8 cellular contexts compared by ENCODE assay signal in genomic region chr15:41416162-41416741, GRCh38. TPM values are rescaled to one million over a fixed set of nuclear protein-coding genes. Genes with fewer than 3 reads are reported as not detected.
DNase-seq lines count a peak whose midpoint lies in the region; ATAC-seq and TF ChIP-seq lines count a peak whose summit lies in the region.

No MANE protein-coding gene starts in this region.

- H2AFZ ChIP-seq in SK-N-SH (ENCODE audit: low read depth), result peak overlapping the region; percentile 100

- TF ChIP-seq CTCF in AG04449 (IDR thresholded peaks at IDR 0.05; ENCODE audit: insufficient read depth, low read length, missing control alignments), result no peak
- no peak for TF ChIP-seq CTCF in SK-N-SH (IDR thresholded peaks at IDR 0.05)
- no peak for TF ChIP-seq CTCF in fibroblast of pulmonary artery (IDR thresholded peaks at IDR 0.05; ENCODE audit: low read length, missing control alignments)
- TF ChIP-seq CTCF in prostate gland (IDR thresholded peaks at IDR 0.05), result no peak

- H3K36me3 ChIP-seq in SK-N-SH (replicated peaks in 1 of 2; ENCODE audit: control insufficient read depth in 1 of 2, insufficient read depth in 2 of 2, low read length in 1 of 2), result no peaks in the 10 kb centered on the region
- no peaks in the 10 kb centered on the region for H3K36me3 ChIP-seq in prostate gland

- no peak for TF ChIP-seq POLR2A in prostate gland (IDR thresholded peaks at IDR 0.05)

- peak overlapping the region; percentile 93 for H3K4me2 ChIP-seq in SK-N-SH

- POLR2A ChIA-PET in AG04449 (lab: Yijun Ruan, JAX) (no interaction called here), SK-N-SH (lab: Yijun Ruan, JAX) (interaction anchor here (0.5 kb wide), 2 partner anchors 170 to 320 kb away, joined by 3 to 5 read pairs; no protein-coding TSS in a partner anchor)

- no peaks in the 10 kb centered on the region for H3K9me2 ChIP-seq in SK-N-SH

- H3K27ac ChIP-seq in SK-N-SH (ENCODE audit: low read depth in 2 of 2, low read length in 1 of 2), result peak overlapping the region; percentile 65 to 77
- H3K27ac ChIP-seq in prostate gland, result peak overlapping the region; percentile 82

- intact Hi-C loops in prostate gland (cut with DNase I), result no loop called here

- H4K20me1 ChIP-seq in SK-N-SH (ENCODE audit: insufficient read depth), result peaks cover 38% of the 10 kb centered on the region

- H3K9me3 ChIP-seq in SK-N-SH (no peaks in the 10 kb centered on the region), prostate gland (no peaks in the 10 kb centered on the region)

- H3K27me3 ChIP-seq in SK-N-SH (ENCODE audit: insufficient read depth), result no peaks in the 10 kb centered on the region
- no peaks in the 10 kb centered on the region for H3K27me3 ChIP-seq in prostate gland (replicated peaks; ENCODE audit: insufficient read depth)

- CTCF ChIA-PET in AG04449 (lab: Yijun Ruan, JAX), result interaction anchor here (0.6 kb wide), 1 partner anchor 33 kb away, joined by 4 read pairs; no protein-coding TSS in a partner anchor
- CTCF ChIA-PET in SK-N-SH (lab: Yijun Ruan, JAX), result no interaction called here

- peaks cover 61% of the 10 kb centered on the region for H3K79me2 ChIP-seq in SK-N-SH (ENCODE audit: insufficient read depth)

- peak; percentile 12 for ATAC-seq in GM21529 (IDR thresholded peaks at IDR 0.05; ENCODE audit: unreplicated experiment)
- no peak for ATAC-seq in activated CD4-positive, CD25-positive, alpha-beta regulatory T cell treated with anti-CD3 and anti-CD28 coated beads, Interleukin-2, amount 50 U/mL, for 24 hours

- peaks cover 12% of the 10 kb centered on the region for H3F3A ChIP-seq in SK-N-SH (replicated peaks; ENCODE audit: insufficient read depth)

- peak overlapping the region; percentile 92 for H3K9ac ChIP-seq in SK-N-SH

- H3K4me3 ChIP-seq in AG04449 (ENCODE audit: low read depth, low read length) (peak overlapping the region; percentile 88), SK-N-SH (ENCODE audit: low read depth in 2 of 2, low read length in 1 of 2) (peak overlapping the region; percentile 79 to 100), fibroblast of pulmonary artery (replicated peaks; ENCODE audit: low read depth, low read length) (peak overlapping the region; percentile 87), prostate gland (peak overlapping the region; percentile 83 to 92)

- TF ChIP-seq EP300 in SK-N-SH (IDR thresholded peaks at IDR 0.05; ENCODE audit: borderline replicate concordance in 1 of 2, low read depth in 1 of 2, low read length in 1 of 2), result no peak

- peaks cover 6 to 14% of the 10 kb centered on the region in 2 experiments; a peak in 3 of 4 replicates for H3K4me1 ChIP-seq in SK-N-SH (ENCODE audit: control insufficient read depth in 1 of 2, insufficient read depth in 2 of 2, low read depth in 1 of 2, low read length in 1 of 2)
- H3K4me1 ChIP-seq in prostate gland (replicated peaks), result no peaks in the 10 kb centered on the region

- 28% methylated on average over 19 of the region's 19 CpGs for WGBS in SK-N-SH (ENCODE audit: low lambda C conversion rate)
- WGBS in prostate gland, result 33% methylated on average over 19 of the region's 19 CpGs

- TF ChIP-seq RAD21 in SK-N-SH (IDR thresholded peaks at IDR 0.05; ENCODE audit: low read length), result no peak

- DNase-seq in AG04449 (ENCODE audit: low read depth, low spot score) (no peak), SK-N-SH (no peak), fibroblast of pulmonary artery (ENCODE audit: low read depth) (no peak), prostate gland (ENCODE audit: low spot score) (no peak), NCI-H1105 treated with DMSO at 0.1 percent for 48 hours (lab: John Stamatoyannopoulos, UW) (no peak), NCI-H1436 (lab: John Stamatoyannopoulos, UW) (no peak)

TF ChIP-seq in SK-N-SH, 30 proteins besides CTCF, POLR2A, EP300 and RAD21:
- TF ChIP-seq EZH2phosphoT487 (IDR thresholded peaks at IDR 0.05; ENCODE audit: borderline replicate concordance, low read depth) (no peak), ZBTB33 (IDR thresholded peaks at IDR 0.05; ENCODE audit: borderline replicate concordance, low read depth) (no peak), ELF1 (IDR thresholded peaks at IDR 0.05) (no peak), POLR2AphosphoS5 (IDR thresholded peaks at IDR 0.05; ENCODE audit: low read depth, low read length) (no peak), TEAD4 (IDR thresholded peaks at IDR 0.05; ENCODE audit: borderline replicate concordance, insufficient read depth) (no peak), USF1 (IDR thresholded peaks at IDR 0.05; ENCODE audit: borderline replicate concordance, low read depth) (no peak), SIN3A (IDR thresholded peaks at IDR 0.05; ENCODE audit: borderline replicate concordance, low read depth, low read length) (no peak), PBX3 (IDR thresholded peaks at IDR 0.05) (no peak), RCOR1 (IDR thresholded peaks at IDR 0.05; ENCODE audit: low read length) (no peak)
TF ChIP-seq in SK-N-SH: peak in this region for 0.

RNA-seq across cellular contexts. Expression of gene RTF1, which starts 0.6 kb away (rescaled TPM):
- polyA plus RNA-seq in SK-N-SH (2012; rRNA removed), result 27.8 and 32.4 TPM in 2 replicates
- 33.3 and 33.5 TPM in 2 replicates for polyA plus RNA-seq in SK-N-SH (2012; cell fraction: cytosol; rRNA removed)
- 16.7 and 30.3 TPM in 2 replicates for polyA plus RNA-seq in SK-N-SH (2012; cell fraction: nucleus; rRNA removed)
- 10 to 100 TPM; 23.8 to 52.4 TPM for total RNA-seq in prostate gland

RNA-seq across cellular contexts. Expression of gene NDUFAF1, which starts 14.0 kb away (rescaled TPM):
- 14.9 and 17.9 TPM in 2 replicates for polyA plus RNA-seq in SK-N-SH (2012; rRNA removed)
- 22.6 and 27.6 TPM in 2 replicates for polyA plus RNA-seq in SK-N-SH (2012; cell fraction: cytosol; rRNA removed)
- 7.7 and 10.0 TPM in 2 replicates for polyA plus RNA-seq in SK-N-SH (2012; cell fraction: nucleus; rRNA removed)
- 10 to 100 TPM; 20.1 to 23.1 TPM for total RNA-seq in prostate gland
